In genomic region chr6:50276771-50277261, GRCh38 we compare ENCODE assay signal across 7 cellular contexts.
"Had no signal": no experiment of that assay in that cellular context is flagged by ENCODE, and none has a peak within 500 bp of the region (broad histone marks: within the 10 kb centered on the region; RNA-seq: fewer than 3 reads in every experiment).

No MANE protein-coding gene starts in this region.

- H3K4me3 ChIP-seq: K562 had no signal

- DNase-seq: IMR-90, KBM-7, KG1 had no signal

- FAIRE-seq: HepG2, HTR-8/SVneo, K562 had no signal

- ATAC-seq: HepG2, K562 had no signal

- H3K27ac ChIP-seq: HL-60 had no signal
